In the genomic region with DNA sequence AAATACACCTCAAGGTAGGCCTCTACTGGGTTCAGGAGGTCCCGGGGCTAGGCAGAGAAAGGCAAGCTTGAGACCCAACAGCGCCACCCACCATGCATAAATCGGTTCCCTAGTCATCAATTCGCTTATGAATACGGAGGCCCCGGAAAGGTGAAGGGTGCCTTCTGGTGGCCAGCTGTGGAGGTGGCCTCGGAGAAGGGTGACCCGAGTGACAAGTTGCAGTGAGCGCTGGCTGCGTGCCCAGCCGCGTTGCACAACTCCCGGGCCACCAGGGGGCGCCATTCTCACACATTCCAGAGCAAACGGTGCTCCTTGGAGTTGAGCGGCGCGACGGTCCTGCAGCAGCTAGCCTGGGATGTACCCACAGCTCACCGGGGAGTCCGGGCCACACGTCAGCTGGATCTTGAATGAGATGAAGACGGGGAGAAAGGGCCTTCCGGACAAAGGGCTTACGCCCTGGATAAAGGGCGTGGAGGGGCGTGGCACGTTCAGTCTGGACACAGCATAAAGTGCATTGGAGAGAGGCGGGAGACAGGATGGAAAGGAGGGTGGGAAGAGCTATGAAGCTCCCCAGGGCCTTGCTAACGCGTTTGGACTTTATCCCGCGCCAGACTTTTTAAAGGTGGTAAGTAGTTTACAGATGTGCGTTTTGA, we compare ENCODE assay signal across 1 cellular context.
TF ChIP-seq lines count a peak whose summit lies in the region.

No MANE protein-coding gene starts in this region.

TF ChIP-seq in HepG2, 621 proteins besides CTCF, POLR2A, EP300 and RAD21 (continued from another document and continues in another):
- TF ChIP-seq MAF1 (CRISPR knock-in tag; IDR thresholded peaks at IDR 0.05; ENCODE audit: borderline replicate concordance) (peak; percentile 91; the same call in 1 of the 2 replicates), JUN (CRISPR knock-in tag; IDR thresholded peaks at IDR 0.05) (peak; percentile 91), ZSCAN31 (CRISPR knock-in tag; IDR thresholded peaks at IDR 0.05; ENCODE audit: low read depth) (peak; percentile 91), GLMP (CRISPR knock-in tag; IDR thresholded peaks at IDR 0.05; ENCODE audit: borderline replicate concordance) (no peak), NFYC (CRISPR knock-in tag; IDR thresholded peaks at IDR 0.05) (peak; percentile 59), ZNF280D (CRISPR knock-in tag; IDR thresholded peaks at IDR 0.05) (peak; percentile 90), ZNF816 (CRISPR knock-in tag; IDR thresholded peaks at IDR 0.05; ENCODE audit: borderline replicate concordance) (no peak; the same call in none of the 2 replicates), TBX2 (CRISPR knock-in tag; IDR thresholded peaks at IDR 0.05; ENCODE audit: borderline replicate concordance) (peak; percentile 96), PPARG (CRISPR knock-in tag; conservative IDR thresholded peaks at IDR 0.05) (peak; percentile 74), ZNF674 (CRISPR knock-in tag; IDR thresholded peaks at IDR 0.05; ENCODE audit: low read depth) (no peak), MEF2D (CRISPR knock-in tag; IDR thresholded peaks at IDR 0.05) (peak; percentile 90), PHB2 (IDR thresholded peaks at IDR 0.05; ENCODE audit: partially characterized antibody) (no peak), ZNF18 (CRISPR knock-in tag; IDR thresholded peaks at IDR 0.05; ENCODE audit: insufficient replicate concordance) (peak; percentile 75), SIN3A (IDR thresholded peaks at IDR 0.05; ENCODE audit: borderline replicate concordance, low read depth, low read length) (no peak), MBD4 (IDR thresholded peaks at IDR 0.05; ENCODE audit: borderline replicate concordance, low read length) (no peak), ZNF883 (CRISPR knock-in tag; IDR thresholded peaks at IDR 0.05; ENCODE audit: not compliant biosample characterization) (peak; percentile 64), HMG20B (CRISPR knock-in tag; conservative IDR thresholded peaks at IDR 0.05) (peak; percentile 77), ZBTB7B (CRISPR knock-in tag; IDR thresholded peaks at IDR 0.05) (peak; percentile 91), HNF1A (IDR thresholded peaks at IDR 0.05; ENCODE audit: low read depth) (peak; percentile 31; the same call in 1 of the 2 replicates), HNF1A (CRISPR knock-in tag; IDR thresholded peaks at IDR 0.05; ENCODE audit: borderline replicate concordance) (peak; percentile 84), HES4 (CRISPR knock-in tag; IDR thresholded peaks at IDR 0.05; ENCODE audit: borderline replicate concordance) (no peak; the same call in 1 of the 2 replicates), HNRNPUL1 (IDR thresholded peaks at IDR 0.05; ENCODE audit: low read depth, low read length) (no peak), KAT7 (CRISPR knock-in tag; IDR thresholded peaks at IDR 0.05; ENCODE audit: borderline replicate concordance) (peak; percentile 90)
- TF ChIP-seq, protein P1, sequence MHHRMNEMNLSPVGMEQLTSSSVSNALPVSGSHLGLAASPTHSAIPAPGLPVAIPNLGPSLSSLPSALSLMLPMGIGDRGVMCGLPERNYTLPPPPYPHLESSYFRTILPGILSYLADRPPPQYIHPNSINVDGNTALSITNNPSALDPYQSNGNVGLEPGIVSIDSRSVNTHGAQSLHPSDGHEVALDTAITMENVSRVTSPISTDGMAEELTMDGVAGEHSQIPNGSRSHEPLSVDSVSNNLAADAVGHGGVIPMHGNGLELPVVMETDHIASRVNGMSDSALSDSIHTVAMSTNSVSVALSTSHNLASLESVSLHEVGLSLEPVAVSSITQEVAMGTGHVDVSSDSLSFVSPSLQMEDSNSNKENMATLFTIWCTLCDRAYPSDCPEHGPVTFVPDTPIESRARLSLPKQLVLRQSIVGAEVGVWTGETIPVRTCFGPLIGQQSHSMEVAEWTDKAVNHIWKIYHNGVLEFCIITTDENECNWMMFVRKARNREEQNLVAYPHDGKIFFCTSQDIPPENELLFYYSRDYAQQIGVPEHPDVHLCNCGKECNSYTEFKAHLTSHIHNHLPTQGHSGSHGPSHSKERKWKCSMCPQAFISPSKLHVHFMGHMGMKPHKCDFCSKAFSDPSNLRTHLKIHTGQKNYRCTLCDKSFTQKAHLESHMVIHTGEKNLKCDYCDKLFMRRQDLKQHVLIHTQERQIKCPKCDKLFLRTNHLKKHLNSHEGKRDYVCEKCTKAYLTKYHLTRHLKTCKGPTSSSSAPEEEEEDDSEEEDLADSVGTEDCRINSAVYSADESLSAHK (CRISPR knock-in tag; IDR thresholded peaks at IDR 0.05; ENCODE audit: borderline replicate concordance) = no peak
- TF ChIP-seq, protein P2, sequence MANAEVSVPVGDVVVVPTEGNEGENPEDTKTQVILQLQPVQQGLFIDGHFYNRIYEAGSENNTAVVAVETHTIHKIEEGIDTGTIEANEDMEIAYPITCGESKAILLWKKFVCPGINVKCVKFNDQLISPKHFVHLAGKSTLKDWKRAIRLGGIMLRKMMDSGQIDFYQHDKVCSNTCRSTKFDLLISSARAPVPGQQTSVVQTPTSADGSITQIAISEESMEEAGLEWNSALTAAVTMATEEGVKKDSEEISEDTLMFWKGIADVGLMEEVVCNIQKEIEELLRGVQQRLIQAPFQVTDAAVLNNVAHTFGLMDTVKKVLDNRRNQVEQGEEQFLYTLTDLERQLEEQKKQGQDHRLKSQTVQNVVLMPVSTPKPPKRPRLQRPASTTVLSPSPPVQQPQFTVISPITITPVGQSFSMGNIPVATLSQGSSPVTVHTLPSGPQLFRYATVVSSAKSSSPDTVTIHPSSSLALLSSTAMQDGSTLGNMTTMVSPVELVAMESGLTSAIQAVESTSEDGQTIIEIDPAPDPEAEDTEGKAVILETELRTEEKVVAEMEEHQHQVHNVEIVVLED (CRISPR knock-in tag; IDR thresholded peaks at IDR 0.05; ENCODE audit: borderline replicate concordance) = peak; percentile 83
- TF ChIP-seq, protein P3, sequence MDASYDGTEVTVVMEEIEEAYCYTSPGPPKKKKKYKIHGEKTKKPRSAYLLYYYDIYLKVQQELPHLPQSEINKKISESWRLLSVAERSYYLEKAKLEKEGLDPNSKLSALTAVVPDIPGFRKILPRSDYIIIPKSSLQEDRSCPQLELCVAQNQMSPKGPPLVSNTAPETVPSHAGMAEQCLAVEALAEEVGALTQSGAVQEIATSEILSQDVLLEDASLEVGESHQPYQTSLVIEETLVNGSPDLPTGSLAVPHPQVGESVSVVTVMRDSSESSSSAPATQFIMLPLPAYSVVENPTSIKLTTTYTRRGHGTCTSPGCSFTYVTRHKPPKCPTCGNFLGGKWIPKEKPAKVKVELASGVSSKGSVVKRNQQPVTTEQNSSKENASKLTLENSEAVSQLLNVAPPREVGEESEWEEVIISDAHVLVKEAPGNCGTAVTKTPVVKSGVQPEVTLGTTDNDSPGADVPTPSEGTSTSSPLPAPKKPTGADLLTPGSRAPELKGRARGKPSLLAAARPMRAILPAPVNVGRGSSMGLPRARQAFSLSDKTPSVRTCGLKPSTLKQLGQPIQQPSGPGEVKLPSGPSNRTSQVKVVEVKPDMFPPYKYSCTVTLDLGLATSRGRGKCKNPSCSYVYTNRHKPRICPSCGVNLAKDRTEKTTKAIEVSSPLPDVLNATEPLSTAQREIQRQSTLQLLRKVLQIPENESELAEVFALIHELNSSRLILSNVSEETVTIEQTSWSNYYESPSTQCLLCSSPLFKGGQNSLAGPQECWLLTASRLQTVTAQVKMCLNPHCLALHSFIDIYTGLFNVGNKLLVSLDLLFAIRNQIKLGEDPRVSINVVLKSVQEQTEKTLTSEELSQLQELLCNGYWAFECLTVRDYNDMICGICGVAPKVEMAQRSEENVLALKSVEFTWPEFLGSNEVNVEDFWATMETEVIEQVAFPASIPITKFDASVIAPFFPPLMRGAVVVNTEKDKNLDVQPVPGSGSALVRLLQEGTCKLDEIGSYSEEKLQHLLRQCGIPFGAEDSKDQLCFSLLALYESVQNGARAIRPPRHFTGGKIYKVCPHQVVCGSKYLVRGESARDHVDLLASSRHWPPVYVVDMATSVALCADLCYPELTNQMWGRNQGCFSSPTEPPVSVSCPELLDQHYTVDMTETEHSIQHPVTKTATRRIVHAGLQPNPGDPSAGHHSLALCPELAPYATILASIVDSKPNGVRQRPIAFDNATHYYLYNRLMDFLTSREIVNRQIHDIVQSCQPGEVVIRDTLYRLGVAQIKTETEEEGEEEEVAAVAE (CRISPR knock-in tag; IDR thresholded peaks at IDR 0.05; ENCODE audit: borderline replicate concordance) = peak; percentile 94
